10 cellular contexts compared by ENCODE assay signal in genomic region chr3:172251211-172251610, GRCh38.
"Had no signal": no experiment of that assay in that cellular context is flagged by ENCODE, and none has a peak within 500 bp of the region (broad histone marks: within the 10 kb centered on the region; RNA-seq: fewer than 3 reads in every experiment).

No MANE protein-coding gene starts in this region.

- H3K27ac ChIP-seq: GM23248, HL-60, KMS-11 had no signal

- ATAC-seq: HCT116 had no signal

- H3K27ac Mint-ChIP-seq: HFFc6 had no signal

- H3K9ac ChIP-seq: GM23248, KMS-11 had no signal

- H3K4me2 ChIP-seq: KMS-11 had no signal

- H2AFZ ChIP-seq: GM23248 had no signal

- H3K9me3 Mint-ChIP-seq: HFFc6 had no signal

- H3K36me3 ChIP-seq: HAP-1 had no signal

- H3K9me3 ChIP-seq: HAP-1 had no signal

- H3K4me3 Mint-ChIP-seq: HFFc6 had no signal

- H3K4me1 ChIP-seq: HAP-1 had no signal

- DNase-seq: GM23248, GOT3, H7, HFFc6, IMR-90, KBM-7 had no signal

- H3K4me3 ChIP-seq: GM23248, HAP-1 had no signal
